ENCODE assay signal across 1 cellular context in the genomic region with DNA sequence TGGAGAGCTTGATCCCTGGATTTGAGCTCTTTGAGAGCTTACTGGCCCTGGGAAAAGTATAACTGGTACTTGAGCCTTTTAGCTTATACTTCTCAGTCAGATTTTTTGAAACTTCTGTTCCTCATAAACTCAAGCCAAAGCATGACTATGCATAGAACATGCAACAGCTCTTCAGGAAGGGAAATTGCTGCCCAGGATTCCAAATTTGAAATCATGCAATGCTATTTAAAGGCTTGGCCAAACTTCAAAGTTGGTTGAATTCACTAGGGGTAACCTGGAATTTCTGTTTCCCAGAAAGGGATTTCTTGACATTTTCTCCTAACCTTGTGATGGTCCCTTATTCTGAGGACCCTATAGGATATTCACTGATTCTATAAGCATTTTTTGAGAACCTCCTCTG.
TF ChIP-seq lines count a peak whose summit lies in the region.

No MANE protein-coding gene starts in this region.

TF ChIP-seq in IMR-90, 13 proteins besides CTCF, POLR2A, EP300 and RAD21:
- TF ChIP-seq BHLHE40 (IDR thresholded peaks at IDR 0.05; ENCODE audit: low read depth, low read length): no peak
